In the genomic region with DNA sequence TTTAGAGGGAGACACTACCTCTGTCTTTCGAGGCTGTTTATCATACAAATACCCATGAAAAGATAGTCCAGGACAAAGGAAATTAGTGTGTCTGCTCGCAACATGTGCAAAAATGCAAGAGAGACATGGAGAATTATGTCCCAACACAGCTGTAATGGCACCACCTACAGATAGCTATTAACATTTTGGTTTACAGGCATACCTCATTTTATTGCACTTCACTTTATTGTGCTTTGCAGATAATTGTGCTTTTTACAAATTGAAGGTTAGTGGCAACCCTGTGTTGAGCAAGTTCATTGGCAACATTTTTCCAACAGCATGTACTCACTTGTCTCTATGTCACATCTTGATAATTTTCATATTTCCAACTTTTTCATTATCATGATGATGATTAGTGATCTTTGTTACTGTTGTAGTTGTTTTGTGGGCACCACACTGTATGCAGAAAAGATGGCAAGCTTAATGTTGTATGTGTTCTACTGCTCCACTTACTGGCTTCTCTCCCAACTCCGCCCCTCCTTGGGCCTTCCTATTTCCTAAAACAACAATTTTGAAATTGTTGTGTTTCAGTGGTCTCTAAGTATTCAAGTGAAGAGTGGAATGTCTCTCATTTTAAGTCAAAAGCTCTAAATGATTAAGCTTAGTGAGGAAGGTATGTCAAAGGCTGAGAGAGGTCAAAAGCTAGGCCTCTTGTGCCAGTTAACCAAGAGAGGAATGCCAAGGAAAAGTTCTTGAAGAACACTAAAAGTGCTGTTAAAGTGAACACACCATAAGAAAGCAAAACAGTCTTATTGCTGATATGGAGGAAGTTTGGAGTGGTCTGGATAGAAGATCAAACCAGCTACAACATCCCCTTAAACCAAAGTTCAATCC, we compare ENCODE assay signal across 2 cellular contexts.
TF ChIP-seq lines count a peak whose summit lies in the region.

No MANE protein-coding gene starts in this region.

TF ChIP-seq in GM12891, 5 proteins besides CTCF, POLR2A, EP300 and RAD21 (continued from another document):
- no peak for TF ChIP-seq POLR2AphosphoS5 (IDR thresholded peaks at IDR 0.05; ENCODE audit: low read depth, low read length)
- TF ChIP-seq POU2F2 (IDR thresholded peaks at IDR 0.05; ENCODE audit: low read depth, low read length) = no peak
- no peak for TF ChIP-seq SPI1 (IDR thresholded peaks at IDR 0.05; ENCODE audit: low read depth, low read length)
- no peak for TF ChIP-seq TAF1 (IDR thresholded peaks at IDR 0.05; ENCODE audit: low read depth, low read length)

TF ChIP-seq in H1, 55 proteins besides CTCF, POLR2A, EP300 and RAD21:
- TF ChIP-seq POLR2AphosphoS5 (IDR thresholded peaks at IDR 0.05; ENCODE audit: low read depth, low read length) (no peak), CEBPB (IDR thresholded peaks at IDR 0.05; ENCODE audit: low read depth, low read length) (no peak), SUZ12 (IDR thresholded peaks at IDR 0.05; ENCODE audit: low read length) (no peak), TCF12 (IDR thresholded peaks at IDR 0.05; ENCODE audit: low read depth, low read length) (no peak), BACH1 (IDR thresholded peaks at IDR 0.05; ENCODE audit: low read length) (no peak), KDM5A (IDR thresholded peaks at IDR 0.05; ENCODE audit: low read length) (no peak), YY1 (IDR thresholded peaks at IDR 0.05; ENCODE audit: low read depth, low read length) (no peak), SP4 (IDR thresholded peaks at IDR 0.05; ENCODE audit: low read length) (no peak), GABPA (IDR thresholded peaks at IDR 0.05; ENCODE audit: borderline replicate concordance, insufficient read depth, low read length) (no peak), SIX5 (IDR thresholded peaks at IDR 0.05; ENCODE audit: low read depth, low read length) (no peak)
- TF ChIP-seq, protein P1, sequence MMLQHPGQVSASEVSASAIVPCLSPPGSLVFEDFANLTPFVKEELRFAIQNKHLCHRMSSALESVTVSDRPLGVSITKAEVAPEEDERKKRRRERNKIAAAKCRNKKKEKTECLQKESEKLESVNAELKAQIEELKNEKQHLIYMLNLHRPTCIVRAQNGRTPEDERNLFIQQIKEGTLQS (IDR thresholded peaks at IDR 0.05; ENCODE audit: insufficient read depth, low read depth, low read length) = no peak
- TF ChIP-seq, protein P2, sequence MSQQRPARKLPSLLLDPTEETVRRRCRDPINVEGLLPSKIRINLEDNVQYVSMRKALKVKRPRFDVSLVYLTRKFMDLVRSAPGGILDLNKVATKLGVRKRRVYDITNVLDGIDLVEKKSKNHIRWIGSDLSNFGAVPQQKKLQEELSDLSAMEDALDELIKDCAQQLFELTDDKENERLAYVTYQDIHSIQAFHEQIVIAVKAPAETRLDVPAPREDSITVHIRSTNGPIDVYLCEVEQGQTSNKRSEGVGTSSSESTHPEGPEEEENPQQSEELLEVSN (IDR thresholded peaks at IDR 0.05) = no peak
TF ChIP-seq in H1: peak in this region for 0.
